ENCODE assay signal across 24 cellular contexts in the genomic region with DNA sequence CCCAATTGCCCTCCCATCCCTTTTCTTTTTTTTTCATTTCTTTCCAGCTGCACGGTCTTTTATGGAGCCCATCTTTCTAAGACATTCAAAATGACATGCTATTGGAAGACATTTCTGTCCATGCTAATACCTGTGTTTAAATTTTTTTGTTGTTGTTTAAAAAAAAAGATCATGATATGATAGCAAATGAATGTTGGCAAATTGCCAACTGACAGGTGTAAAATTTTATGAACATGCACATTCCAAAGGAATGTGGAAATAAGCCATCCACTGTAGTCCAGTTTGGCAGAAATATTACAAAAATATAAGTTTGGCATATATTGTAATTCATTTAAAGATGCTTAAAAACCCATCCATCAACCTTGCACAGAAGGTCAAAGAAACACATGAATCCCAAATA.
"Had no signal": no experiment of that assay in that cellular context is flagged by ENCODE, and none has a peak within 500 bp of the region (broad histone marks: within the 10 kb centered on the region; RNA-seq: fewer than 3 reads in every experiment).

No MANE protein-coding gene starts in this region.

- H3K27me3 Mint-ChIP-seq: activated CD4-positive, alpha-beta memory T cell treated with anti-CD3 and anti-CD28 coated beads for 36 hours; activated CD4-positive, alpha-beta T cell treated with anti-CD3 and anti-CD28 coated beads, Interleukin-2, amount 10 ng/mL, durations not matched to agents 7 days and 5 days had no signal

- H3K4me3 ChIP-seq: SJCRH30 had no signal

- H3K4me2 ChIP-seq: SK-N-SH had no signal

- H3K36me3 ChIP-seq: SJCRH30 had no signal

- H3K27ac Mint-ChIP-seq: activated CD4-positive, alpha-beta memory T cell treated with anti-CD3 and anti-CD28 coated beads for 36 hours; activated CD4-positive, alpha-beta T cell treated with anti-CD3 and anti-CD28 coated beads, Interleukin-2, amount 10 ng/mL, durations not matched to agents 7 days and 5 days; activated naive CD4-positive, alpha-beta T cell treated with anti-CD3 and anti-CD28 coated beads for 36 hours; activated naive CD8-positive, alpha-beta T cell had no signal

- H3K27me3 ChIP-seq: SJCRH30 had no signal

- H3K9me3 Mint-ChIP-seq: activated CD4-positive, alpha-beta memory T cell treated with anti-CD3 and anti-CD28 coated beads for 36 hours; activated CD4-positive, alpha-beta T cell treated with anti-CD3 and anti-CD28 coated beads, Interleukin-2, amount 10 ng/mL, durations not matched to agents 7 days and 5 days; activated naive CD4-positive, alpha-beta T cell treated with anti-CD3 and anti-CD28 coated beads for 36 hours; activated T-cell treated with anti-CD3 and anti-CD28 coated beads, Interleukin-2, amount 50 U/mL, for 4 hours had no signal

- H3K27ac ChIP-seq: SJCRH30, VCaP had no signal

- H3K4me3 Mint-ChIP-seq: activated CD4-positive, alpha-beta memory T cell treated with anti-CD3 and anti-CD28 coated beads for 36 hours; activated CD4-positive, alpha-beta T cell treated with anti-CD3 and anti-CD28 coated beads, Interleukin-2, amount 10 ng/mL, durations not matched to agents 7 days and 5 days; activated naive CD4-positive, alpha-beta T cell treated with anti-CD3 and anti-CD28 coated beads for 36 hours; activated naive CD8-positive, alpha-beta T cell; activated T-cell treated with anti-CD3 and anti-CD28 coated beads, Interleukin-2, amount 50 U/mL, for 4 hours had no signal

- ATAC-seq: activated T-cell treated with anti-CD3 and anti-CD28 coated beads, Interleukin-2, amount 50 U/mL, for 4 hours; Panc1 had no signal

- DNase-seq: activated CD4-positive, alpha-beta memory T cell treated with anti-CD3 and anti-CD28 coated beads for 36 hours; activated CD4-positive, alpha-beta T cell treated with anti-CD3 and anti-CD28 coated beads, Interleukin-2, amount 10 ng/mL, durations not matched to agents 7 days and 5 days; activated CD4-positive, CD25-positive, alpha-beta regulatory T cell; activated CD8-positive, alpha-beta memory T cell treated with anti-CD3 and anti-CD28 coated beads for 24 hours; activated effector memory CD4-positive, alpha-beta T cell treated with anti-CD3 and anti-CD28 coated beads, Interleukin-2, amount 50 U/mL, for 16 hours; activated naive CD4-positive, alpha-beta T cell treated with anti-CD3 and anti-CD28 coated beads for 36 hours; activated T-cell treated with anti-CD3 and anti-CD28 coated beads, Interleukin-2, amount 50 U/mL, for 4 hours; amygdala; caudate nucleus; Karpas-422; NCI-H1105 treated with DMSO at 0.1 percent for 48 hours; NCI-H1436 treated with DMSO at 0.1 percent for 48 hours; NCI-H187; NCI-H2081; NCI-H510A treated with DMSO at 0.1 percent for 48 hours; Right ventricle myocardium superior; RPMI8226; SK-N-SH; T-helper 1 cell had no signal

- FAIRE-seq: astrocyte had no signal

- H3K36me3 Mint-ChIP-seq: activated CD4-positive, alpha-beta memory T cell treated with anti-CD3 and anti-CD28 coated beads for 36 hours; activated naive CD8-positive, alpha-beta T cell had no signal

- H3K4me1 Mint-ChIP-seq: activated CD4-positive, alpha-beta T cell treated with anti-CD3 and anti-CD28 coated beads, Interleukin-2, amount 10 ng/mL, durations not matched to agents 7 days and 5 days had no signal

- H3K9me3 ChIP-seq: SJCRH30, SK-N-SH had no signal

- H3K9ac ChIP-seq: SK-N-SH had no signal
